6 cellular contexts compared by ENCODE assay signal in genomic region chr19:50604264-50605073, GRCh38. TPM values are rescaled to one million over a fixed set of nuclear protein-coding genes. Genes with fewer than 3 reads are reported as not detected.
"Had no signal": no experiment of that assay in that cellular context is flagged by ENCODE, and none has a peak within 500 bp of the region (broad histone marks: within the 10 kb centered on the region; RNA-seq: fewer than 3 reads in every experiment).

No MANE protein-coding gene starts in this region.

RNA-seq across cellular contexts. Expression of gene SYT3, which starts 35.2 kb away (rescaled TPM):
- total RNA-seq: activated CD4-positive, alpha-beta memory T cell treated with anti-CD3 and anti-CD28 coated beads, Interleukin-2, amount 10 ng/mL, durations not matched to agents 7 days and 5 days; omental fat pad; thoracic aorta had no signal

RNA-seq across cellular contexts. Expression of gene LRRC4B, which starts 36.2 kb away (rescaled TPM):
- total RNA-seq: activated CD4-positive, alpha-beta memory T cell treated with anti-CD3 and anti-CD28 coated beads, Interleukin-2, amount 10 ng/mL, durations not matched to agents 7 days and 5 days; T-cell had no signal

RNA-seq across cellular contexts. Expression of gene C19orf81, which starts 44.8 kb away (rescaled TPM):
- total RNA-seq: activated CD4-positive, alpha-beta memory T cell treated with anti-CD3 and anti-CD28 coated beads, Interleukin-2, amount 10 ng/mL, durations not matched to agents 7 days and 5 days; gastrocnemius medialis; omental fat pad; stomach; thoracic aorta had no signal
